ENCODE assay signal across 8 cellular contexts in genomic region chr12:110688446-110689001, GRCh38. TPM values are rescaled to one million over a fixed set of nuclear protein-coding genes. Genes with fewer than 3 reads are reported as not detected.
DNase-seq lines count a peak whose midpoint lies in the region; ATAC-seq and TF ChIP-seq lines count a peak whose summit lies in the region.

No MANE protein-coding gene starts in this region.

- peak overlapping the region; percentile 56 for H3K4me3 ChIP-seq in iPS-11a (ENCODE audit: low read depth, low read length)

- POLR2A ChIA-PET in activated CD8-positive, alpha-beta T cell treated with anti-CD3 and anti-CD28 coated beads for 36 hours (lab: Charles Lee), result interaction anchor here (1.5 kb wide), 1 partner anchor 10 kb away, joined by 3 read pairs; no protein-coding TSS in a partner anchor

- peak overlapping the region; percentile 79 for H3K4me3 Mint-ChIP-seq in T-helper 1 cell treated with Interleukin-12 subunit alpha and Interleukin-12 subunit beta and Interleukin-4 antibody, amounts not matched to agents 30 μg/mL and 1 μg/mL, for 36 hours
- H3K4me3 Mint-ChIP-seq in activated CD8-positive, alpha-beta T cell treated with anti-CD3 and anti-CD28 coated beads for 36 hours, result peak overlapping the region; percentile 69
- peak overlapping the region; percentile 92 for H3K4me3 Mint-ChIP-seq in stimulated activated effector memory CD8-positive, alpha-beta T cell treated with anti-CD3 and anti-CD28 coated beads, Interleukin-12 subunit alpha, Interleukin-12 subunit beta, amount 100 ng/mL, for 72 hours

- intact Hi-C loops in activated CD8-positive, alpha-beta T cell treated with anti-CD3 and anti-CD28 coated beads for 36 hours (cut with micrococcal nuclease), result no loop called here

- CTCF ChIA-PET in activated CD8-positive, alpha-beta T cell treated with anti-CD3 and anti-CD28 coated beads for 36 hours (lab: Charles Lee), result no interaction called here

- no peak overlapping the region for H3K27ac Mint-ChIP-seq in T-helper 1 cell treated with Interleukin-12 subunit alpha and Interleukin-12 subunit beta and Interleukin-4 antibody, amounts not matched to agents 30 μg/mL and 1 μg/mL, for 36 hours
- H3K27ac Mint-ChIP-seq in activated CD8-positive, alpha-beta T cell treated with anti-CD3 and anti-CD28 coated beads for 36 hours, result peak overlapping the region; percentile 39
- no peak overlapping the region for H3K27ac Mint-ChIP-seq in stimulated activated effector memory CD8-positive, alpha-beta T cell treated with anti-CD3 and anti-CD28 coated beads, Interleukin-12 subunit alpha, Interleukin-12 subunit beta, amount 100 ng/mL, for 72 hours

- no peaks in the 10 kb centered on the region for H3K9me3 Mint-ChIP-seq in T-helper 1 cell treated with Interleukin-12 subunit alpha and Interleukin-12 subunit beta and Interleukin-4 antibody, amounts not matched to agents 30 μg/mL and 1 μg/mL, for 36 hours
- no peaks in the 10 kb centered on the region for H3K9me3 Mint-ChIP-seq in activated CD8-positive, alpha-beta T cell treated with anti-CD3 and anti-CD28 coated beads for 36 hours
- H3K9me3 Mint-ChIP-seq in stimulated activated effector memory CD8-positive, alpha-beta T cell treated with anti-CD3 and anti-CD28 coated beads, Interleukin-12 subunit alpha, Interleukin-12 subunit beta, amount 100 ng/mL, for 72 hours, result no peaks in the 10 kb centered on the region

- no peak for TF ChIP-seq CTCF in activated CD8-positive, alpha-beta T cell treated with anti-CD3 and anti-CD28 coated beads for 36 hours (IDR thresholded peaks at IDR 0.05)

- H3K27me3 Mint-ChIP-seq in T-helper 1 cell treated with Interleukin-12 subunit alpha and Interleukin-12 subunit beta and Interleukin-4 antibody, amounts not matched to agents 30 μg/mL and 1 μg/mL, for 36 hours (ENCODE audit: low read depth), result peaks cover 11% of the 10 kb centered on the region
- no peaks in the 10 kb centered on the region for H3K27me3 Mint-ChIP-seq in activated CD8-positive, alpha-beta T cell treated with anti-CD3 and anti-CD28 coated beads for 36 hours

- peaks cover 12% of the 10 kb centered on the region for H3K36me3 Mint-ChIP-seq in T-helper 1 cell treated with Interleukin-12 subunit alpha and Interleukin-12 subunit beta and Interleukin-4 antibody, amounts not matched to agents 30 μg/mL and 1 μg/mL, for 36 hours (ENCODE audit: low read depth)
- H3K36me3 Mint-ChIP-seq in activated CD8-positive, alpha-beta T cell treated with anti-CD3 and anti-CD28 coated beads for 36 hours (ENCODE audit: low read depth), result peaks cover 25% of the 10 kb centered on the region
- no peaks in the 10 kb centered on the region for H3K36me3 Mint-ChIP-seq in stimulated activated effector memory CD8-positive, alpha-beta T cell treated with anti-CD3 and anti-CD28 coated beads, Interleukin-12 subunit alpha, Interleukin-12 subunit beta, amount 100 ng/mL, for 72 hours

- peaks cover 30% of the 10 kb centered on the region for H3K4me1 Mint-ChIP-seq in T-helper 1 cell treated with Interleukin-12 subunit alpha and Interleukin-12 subunit beta and Interleukin-4 antibody, amounts not matched to agents 30 μg/mL and 1 μg/mL, for 36 hours (ENCODE audit: low read depth)
- peaks cover 50% of the 10 kb centered on the region for H3K4me1 Mint-ChIP-seq in activated CD8-positive, alpha-beta T cell treated with anti-CD3 and anti-CD28 coated beads for 36 hours (ENCODE audit: low read depth)
- H3K4me1 Mint-ChIP-seq in stimulated activated effector memory CD8-positive, alpha-beta T cell treated with anti-CD3 and anti-CD28 coated beads, Interleukin-12 subunit alpha, Interleukin-12 subunit beta, amount 100 ng/mL, for 72 hours, result peaks cover 34% of the 10 kb centered on the region

- DNase-seq in T-helper 1 cell (no peak), NCI-H1105 (lab: John Stamatoyannopoulos, UW) (no peak), epidermal melanocyte (ENCODE audit: insufficient read length, low spot score) (no peak)
- no peak for DNase-seq in activated CD8-positive, alpha-beta T cell treated with anti-CD3 and anti-CD28 coated beads for 36 hours
- no peak for DNase-seq in stimulated activated effector memory CD8-positive, alpha-beta T cell treated with anti-CD3 and anti-CD28 coated beads, Interleukin-12 subunit alpha, Interleukin-12 subunit beta, amount 100 ng/mL, for 72 hours (ENCODE audit: low spot score in 2 of 2)
- no peak for DNase-seq in stimulated activated CD8-positive, alpha-beta memory T cell treated with anti-CD3 and anti-CD28 coated beads, Interleukin-4, amount 100 ng/mL, for 48 hours

- ATAC-seq in activated CD8-positive, alpha-beta T cell treated with anti-CD3 and anti-CD28 coated beads for 36 hours, result no peak
- peak; percentile 11 for ATAC-seq in stimulated activated effector memory CD8-positive, alpha-beta T cell treated with anti-CD3 and anti-CD28 coated beads, Interleukin-12 subunit alpha, Interleukin-12 subunit beta, amount 100 ng/mL, for 72 hours

RNA-seq across cellular contexts. Expression of gene HVCN1, which starts 0.4 kb away (rescaled TPM):
- 10 to 100 TPM; 23.0 to 24.2 TPM for total RNA-seq in activated CD8-positive, alpha-beta T cell treated with anti-CD3 and anti-CD28 coated beads for 36 hours

RNA-seq across cellular contexts. Expression of gene PPP1CC, which starts 54.2 kb away (rescaled TPM):
- total RNA-seq in activated CD8-positive, alpha-beta T cell treated with anti-CD3 and anti-CD28 coated beads for 36 hours, result 100 to 1,000 TPM; 242 to 244 TPM
